ENCODE assay signal across 14 cellular contexts in the genomic region with DNA sequence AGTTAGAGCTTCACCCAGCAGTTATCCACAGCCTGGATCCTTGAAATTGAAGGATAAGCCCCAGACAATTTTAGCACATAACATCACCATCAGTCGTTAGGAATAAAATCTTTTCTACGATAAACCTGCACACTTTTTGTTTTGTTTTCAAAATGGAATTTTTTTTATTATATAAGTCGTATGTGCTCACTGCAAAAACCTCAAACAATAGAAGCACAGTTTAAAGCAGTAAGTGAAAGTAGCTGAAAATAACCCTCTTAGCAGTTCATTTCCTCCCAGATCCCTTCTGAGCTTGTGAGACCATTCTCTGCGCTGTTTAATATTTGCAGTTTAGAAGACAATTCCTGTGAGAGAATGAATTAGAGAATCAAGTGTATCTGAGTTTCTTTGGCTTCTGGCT. TPM values are rescaled to one million over a fixed set of nuclear protein-coding genes. Genes with fewer than 3 reads are reported as not detected.
DNase-seq lines count a peak whose midpoint lies in the region; ATAC-seq, FAIRE-seq and TF ChIP-seq lines count a peak whose summit lies in the region.
"Had no signal": no experiment of that assay in that cellular context is flagged by ENCODE, and none has a peak within 500 bp of the region (broad histone marks: within the 10 kb centered on the region; RNA-seq: fewer than 3 reads in every experiment).

No MANE protein-coding gene starts in this region.

- H3K27ac ChIP-seq in CD4-positive, CD25-positive, alpha-beta regulatory T cell (ENCODE audit: insufficient read depth, low read length, poor library complexity, severe bottlenecking) = peak overlapping the region; percentile 67
- H3K27ac ChIP-seq: PC-9 had no signal

- H3K9me3 ChIP-seq in CD4-positive, CD25-positive, alpha-beta regulatory T cell (ENCODE audit: control insufficient read depth in 2 of 2, low read length in 2 of 2) = no peaks in the 10 kb centered on the region

- peaks cover 4% of the 10 kb centered on the region for H3K27me3 Mint-ChIP-seq in CD4-positive, CD25-positive, alpha-beta regulatory T cell
- H3K27me3 Mint-ChIP-seq in IgD-negative memory B cell = no peaks in the 10 kb centered on the region

- peak overlapping the region; percentile 93 to 96 (median 93) for H3K27ac Mint-ChIP-seq in CD4-positive, CD25-positive, alpha-beta regulatory T cell
- peak overlapping the region; percentile 79 to 87 (median 85) for H3K27ac Mint-ChIP-seq in IgD-negative memory B cell

- H3K4me1 ChIP-seq in CD4-positive, CD25-positive, alpha-beta regulatory T cell (ENCODE audit: control insufficient read depth, insufficient read depth, low read length, poor library complexity, severe bottlenecking) = peaks cover 24% of the 10 kb centered on the region

- FAIRE-seq in GM12891 (lab: Jason Lieb, UNC) = peak; percentile 9
- FAIRE-seq: D721Med had no signal

- DNase-seq in CD4-positive, CD25-positive, alpha-beta regulatory T cell = peak in 2 of 3 donors; percentile 52 to 63
- DNase-seq in GM12891 (ENCODE audit: insufficient read length, low spot score) (no peak), dermis blood vessel endothelial cell (peak; percentile 56), putamen (ENCODE audit: low spot score) (no peak), GM03348 (ENCODE audit: low spot score) (no peak), NCI-H1436 (lab: John Stamatoyannopoulos, UW) (no peak)
- DNase-seq: IMR-90; NCI-H2081 treated with DMSO at 0.1 percent for 48 hours; nephron progenitor cell; PC-9; stimulated activated CD4-positive, alpha-beta T cell treated with anti-CD3 and anti-CD28 coated beads, Interleukin-12 subunit alpha, Interleukin-12 subunit beta, amount 100 ng/mL, for 4 hours had no signal

- H3K4me1 Mint-ChIP-seq in CD4-positive, CD25-positive, alpha-beta regulatory T cell = peaks cover 3 to 48% (median 22%) of the 10 kb centered on the region in 4 donors
- peaks cover 34 to 51% (median 42%) of the 10 kb centered on the region in 3 donors for H3K4me1 Mint-ChIP-seq in IgD-negative memory B cell

- no peaks in the 10 kb centered on the region for H3K9me3 Mint-ChIP-seq in CD4-positive, CD25-positive, alpha-beta regulatory T cell
- no peaks in the 10 kb centered on the region for H3K9me3 Mint-ChIP-seq in IgD-negative memory B cell
- H3K9me3 Mint-ChIP-seq: nephron progenitor cell had no signal

- ATAC-seq in CD4-positive, CD25-positive, alpha-beta regulatory T cell (ENCODE audit: low read depth in 2 of 2) = peak; percentile 41 to 47
- ATAC-seq in GM19395 (IDR thresholded peaks at IDR 0.05; ENCODE audit: unreplicated experiment) = no peak

- TF ChIP-seq POLR2A in GM12891 (IDR thresholded peaks at IDR 0.05; ENCODE audit: low read depth, low read length) = no peak

- H3K4me3 ChIP-seq in CD4-positive, CD25-positive, alpha-beta regulatory T cell (ENCODE audit: low read depth, low read length) = peak overlapping the region; percentile 16
- H3K4me3 ChIP-seq: PC-9 had no signal

- peaks cover 7% of the 10 kb centered on the region for H3K36me3 ChIP-seq in CD4-positive, CD25-positive, alpha-beta regulatory T cell (ENCODE audit: control insufficient read depth, insufficient read depth, low read length)

- H3K27me3 ChIP-seq in CD4-positive, CD25-positive, alpha-beta regulatory T cell (ENCODE audit: control insufficient read depth, insufficient read depth, low read length) = no peaks in the 10 kb centered on the region

- H3K4me3 Mint-ChIP-seq in CD4-positive, CD25-positive, alpha-beta regulatory T cell = peak overlapping the region; percentile 51 to 85 (median 81)
- H3K4me3 Mint-ChIP-seq in IgD-negative memory B cell = peak overlapping the region; percentile 56 to 90 (median 67)
- H3K4me3 Mint-ChIP-seq: nephron progenitor cell had no signal

- peaks cover 16% of the 10 kb centered on the region for H3K36me3 Mint-ChIP-seq in CD4-positive, CD25-positive, alpha-beta regulatory T cell
- H3K36me3 Mint-ChIP-seq in IgD-negative memory B cell = peaks cover 2% of the 10 kb centered on the region

TF ChIP-seq in GM12891, 5 proteins besides CTCF, POLR2A, EP300 and RAD21:
- TF ChIP-seq PAX5 (IDR thresholded peaks at IDR 0.05; ENCODE audit: insufficient read depth, low read length, severe bottlenecking) (no peak), SPI1 (IDR thresholded peaks at IDR 0.05; ENCODE audit: low read depth, low read length) (peak; percentile 79)
TF ChIP-seq in GM12891: peak in this region for 1.

RNA-seq across cellular contexts. Expression of gene ELK4, which starts 38.3 kb away (rescaled TPM):
- total RNA-seq in CD4-positive, CD25-positive, alpha-beta regulatory T cell = 106 TPM
- polyA plus RNA-seq in CD4-positive, CD25-positive, alpha-beta regulatory T cell = 1 to 10 TPM; 3.5 to 4.7 (median 4.6) TPM
- 5.5 TPM for polyA plus RNA-seq in GM12891 (2012; ENCODE audit: low read depth, missing spikeins)
- polyA plus RNA-seq in IgD-negative memory B cell = 4.7 TPM
- total RNA-seq in dermis blood vessel endothelial cell = 33.4 and 65.3 TPM in 2 replicates

Comparison
In these comparisons a context has a peak if more than half of its experiments do, and no peak if none do; other contexts are left out.
1. DNase-seq: peak in CD4-positive, CD25-positive, alpha-beta regulatory T cell (2 of 3) and dermis blood vessel endothelial cell (single experiment); none in GM12891 (single experiment), putamen (single experiment), GM03348 (single experiment) and NCI-H1436 (single experiment).